13 cellular contexts compared by ENCODE assay signal in the genomic region with DNA sequence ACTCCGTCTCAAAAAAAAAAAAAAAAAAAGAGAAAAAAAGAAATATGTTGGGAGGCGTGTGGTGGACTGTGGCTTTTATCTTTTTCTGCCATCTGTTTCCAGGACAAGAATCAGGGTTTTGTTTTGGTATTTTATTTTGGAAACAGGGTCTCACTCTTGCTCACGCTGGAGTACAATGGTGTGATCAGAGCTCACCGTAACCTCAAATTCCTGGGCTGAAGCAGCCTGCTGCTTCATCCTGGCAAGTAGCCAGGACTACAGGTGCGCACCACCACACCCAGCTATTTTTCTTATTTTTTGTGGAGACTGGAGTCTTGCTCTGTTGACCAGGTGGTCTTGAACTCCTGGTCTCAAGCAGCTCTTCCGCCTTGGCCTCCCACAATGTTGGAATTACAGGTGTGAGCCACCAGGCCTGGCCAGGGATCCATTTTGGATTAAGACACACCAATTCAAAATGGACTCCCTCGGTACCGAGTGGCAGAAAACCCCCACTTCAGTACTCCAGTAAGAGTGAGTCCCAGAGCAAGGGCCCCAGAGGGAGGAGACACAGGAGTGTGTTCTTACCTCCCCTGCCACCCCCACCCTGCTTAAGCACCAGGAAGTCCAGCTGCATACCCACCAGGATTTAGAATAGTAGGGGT. TPM values are rescaled to one million over a fixed set of nuclear protein-coding genes. Genes with fewer than 3 reads are reported as not detected.
DNase-seq lines count a peak whose midpoint lies in the region; TF ChIP-seq lines count a peak whose summit lies in the region.
"Had no signal": no experiment of that assay in that cellular context is flagged by ENCODE, and none has a peak within 500 bp of the region (broad histone marks: within the 10 kb centered on the region; RNA-seq: fewer than 3 reads in every experiment).

No MANE protein-coding gene starts in this region.

- H4K20me1 ChIP-seq in OCI-LY3 (ENCODE audit: insufficient read depth, low read length): no peaks in the 10 kb centered on the region

- intact Hi-C loops in esophagus muscularis mucosa (cut with DNase I): no loop called here

- TF ChIP-seq CTCF in OCI-LY3 (IDR thresholded peaks at IDR 0.05; ENCODE audit: low read depth, low read length): no peak
- TF ChIP-seq CTCF in esophagus muscularis mucosa (IDR thresholded peaks at IDR 0.05): no peak

- H3K27me3 ChIP-seq in OCI-LY3 (ENCODE audit: low read depth, low read length) (no peaks in the 10 kb centered on the region), esophagus muscularis mucosa (no peaks in the 10 kb centered on the region), subcutaneous abdominal adipose tissue (ENCODE audit: control insufficient read depth in 5 of 5, insufficient read depth in 4 of 5, low read length in 5 of 5) (no peaks in the 10 kb centered on the region)

- peaks cover 52% of the 10 kb centered on the region for H3K4me1 ChIP-seq in OCI-LY3 (ENCODE audit: low read length)
- peaks cover 47 to 100% (median 97%) of the 10 kb centered on the region in 4 donors for H3K4me1 ChIP-seq in esophagus muscularis mucosa
- H3K4me1 ChIP-seq in subcutaneous abdominal adipose tissue (ENCODE audit: control insufficient read depth in 5 of 5, insufficient read depth in 5 of 5, low read length in 5 of 5): peaks cover 15 to 87% (median 73%) of the 10 kb centered on the region in 5 donors

- no peak overlapping the region for H2AFZ ChIP-seq in OCI-LY3 (ENCODE audit: low read depth, low read length)

- 0 out of 2 replicates have a peak overlapping the region, but pooled peaks have one; percentile 91 for H3K4me2 ChIP-seq in OCI-LY3 (ENCODE audit: low read length)

- H3K9ac ChIP-seq in OCI-LY3 (ENCODE audit: low read length): no peak overlapping the region
- peak overlapping the region in 2 of 5 donors; percentile 28 to 48 for H3K9ac ChIP-seq in subcutaneous abdominal adipose tissue (ENCODE audit: low read length in 5 of 5)

- no peak overlapping the region for H3K4me3 ChIP-seq in Jurkat, Clone E6-1 (ENCODE audit: low read length)
- H3K4me3 ChIP-seq in OCI-LY3 (ENCODE audit: low read length) (no peak overlapping the region), esophagus muscularis mucosa (no peak overlapping the region), subcutaneous abdominal adipose tissue (ENCODE audit: low read depth in 1 of 5, low read length in 5 of 5) (no peak overlapping the region)

- no peaks in the 10 kb centered on the region for H3K36me3 ChIP-seq in OCI-LY3 (replicated peaks; ENCODE audit: low read depth, low read length)
- H3K36me3 ChIP-seq in esophagus muscularis mucosa: no peaks in the 10 kb centered on the region
- peaks cover 0 to 7% (median 4%) of the 10 kb centered on the region in 5 donors for H3K36me3 ChIP-seq in subcutaneous abdominal adipose tissue (ENCODE audit: control insufficient read depth in 5 of 5, insufficient read depth in 5 of 5, low read length in 5 of 5)

- peak overlapping the region; percentile 99 for H3K27ac ChIP-seq in OCI-LY3 (ENCODE audit: low read length)
- peak overlapping the region; percentile 78 to 88 (median 82) for H3K27ac ChIP-seq in esophagus muscularis mucosa (replicated peaks in 1 of 4)
- peak overlapping the region; percentile 96 for H3K27ac ChIP-seq in subcutaneous abdominal adipose tissue (ENCODE audit: low read depth, low read length)

- TF ChIP-seq EP300 in esophagus muscularis mucosa (IDR thresholded peaks at IDR 0.05): no peak

- DNase-seq in Jurkat, Clone E6-1 (ENCODE audit: low read depth, low spot score): peak; percentile 82
- no peak for DNase-seq in esophagus muscularis mucosa (ENCODE audit: extremely low spot score)
- DNase-seq in activated CD4-positive, CD25-positive, alpha-beta regulatory T cell treated with anti-CD3 and anti-CD28 coated beads, Interleukin-2, amount 50 U/mL, for 72 hours: no peak
- DNase-seq in stimulated activated CD8-positive, alpha-beta memory T cell treated with anti-CD3 and anti-CD28 coated beads, Interleukin-4, amount 100 ng/mL, for 48 hours: no peak
- DNase-seq in hypothalamus (lab: John Stamatoyannopoulos, UW): no peak
- DNase-seq: activated CD4-positive, alpha-beta T cell treated with anti-CD3 and anti-CD28 coated beads for 4 hours; activated naive CD4-positive, alpha-beta T cell treated with anti-CD3 and anti-CD28 coated beads, Interleukin-2, amount 50 U/mL, for 16 hours; effector memory CD4-positive, alpha-beta T cell; nephron progenitor cell; SHP77 treated with DMSO at 0.1 percent for 48 hours; stimulated activated CD4-positive, alpha-beta T cell treated with anti-CD3 and anti-CD28 coated beads, Interleukin-15, amount 100 ng/mL, for 24 hours had no signal

- H3K9me3 ChIP-seq in OCI-LY3 (ENCODE audit: insufficient read depth, low read length) (no peaks in the 10 kb centered on the region), esophagus muscularis mucosa (no peaks in the 10 kb centered on the region), subcutaneous abdominal adipose tissue (ENCODE audit: control insufficient read depth in 5 of 5, low read length in 5 of 5) (no peaks in the 10 kb centered on the region)

- peaks cover 79% of the 10 kb centered on the region for H3K79me2 ChIP-seq in OCI-LY3 (ENCODE audit: low read length)

- no peak for TF ChIP-seq POLR2A in esophagus muscularis mucosa (IDR thresholded peaks at IDR 0.05; ENCODE audit: low read depth)

- WGBS in esophagus muscularis mucosa: 87% methylated on average over 8 of the region's 8 CpGs

RNA-seq across cellular contexts. Expression of a gene that starts 6.7 kb away (rescaled TPM):
- 7.3 TPM for polyA plus RNA-seq in Jurkat, Clone E6-1 (2012; ENCODE audit: insufficient read depth, insufficient read length)
- total RNA-seq in esophagus muscularis mucosa: 100 to 1,000 TPM; 158 to 249 (median 196) TPM
